15 cellular contexts compared by ENCODE assay signal in genomic region chr20:31846793-31847138, GRCh38. TPM values are rescaled to one million over a fixed set of nuclear protein-coding genes. Genes with fewer than 3 reads are reported as not detected.
DNase-seq lines count a peak whose midpoint lies in the region; ATAC-seq and TF ChIP-seq lines count a peak whose summit lies in the region.
"Had no signal": no experiment of that assay in that cellular context is flagged by ENCODE, and none has a peak within 500 bp of the region (broad histone marks: within the 10 kb centered on the region; RNA-seq: fewer than 3 reads in every experiment).

No MANE protein-coding gene starts in this region.

- H3K4me1 ChIP-seq in IMR-90 (ENCODE audit: control insufficient read depth, insufficient read depth, low read length) (peaks cover 13% of the 10 kb centered on the region), spleen (peaks cover 0 to 50% (median 16%) of the 10 kb centered on the region in 6 donors)

- no peak for ATAC-seq in IMR-90 (ENCODE audit: low read depth)

- peaks cover 47% of the 10 kb centered on the region for H3K27me3 ChIP-seq in IMR-90 (ENCODE audit: control insufficient read depth, insufficient read depth, low read length)
- H3K27me3 ChIP-seq in spleen (replicated peaks in 1 of 7), result peaks cover 0 to 33% (median 4%) of the 10 kb centered on the region in 7 donors
- H3K27me3 ChIP-seq: BLaER1 had no signal

- H3K27ac Mint-ChIP-seq in CD14-positive monocyte, result no peak overlapping the region

- no peak overlapping the region for H4K8ac ChIP-seq in IMR-90 (ENCODE audit: low read depth in 2 of 2, low read length in 2 of 2)

- H3K9me3 ChIP-seq in IMR-90 (ENCODE audit: control insufficient read depth, insufficient read depth, low read length) (no peaks in the 10 kb centered on the region), spleen (no peaks in the 10 kb centered on the region)
- H3K9me3 ChIP-seq: BLaER1 had no signal

- H2BK15ac ChIP-seq in IMR-90 (ENCODE audit: low read depth, low read length), result no peak overlapping the region

- no peak overlapping the region for H2AK5ac ChIP-seq in IMR-90 (ENCODE audit: low read depth, low read length)

- no peak overlapping the region for H3K56ac ChIP-seq in IMR-90 (ENCODE audit: extremely low read depth, insufficient read depth, low read length)

- H3K36me3 ChIP-seq in IMR-90 (ENCODE audit: control insufficient read depth, insufficient read depth, low read length), result no peaks in the 10 kb centered on the region
- no peaks in the 10 kb centered on the region for H3K36me3 ChIP-seq in spleen
- H3K36me3 ChIP-seq: BLaER1 had no signal

- no peak overlapping the region for H3K23ac ChIP-seq in IMR-90 (ENCODE audit: low read depth, low read length)

- WGBS in IMR-90 (ENCODE audit: extremely low coverage in 2 of 2, insufficient read length in 1 of 2), 2 experiments, result no CpG with 5 or more reads among the region's 3 CpGs
- 73 to 83% (median 76%) methylated on average over 3 of the region's 3 CpGs for WGBS in spleen, 5 donors

- H2BK120ac ChIP-seq in IMR-90 (ENCODE audit: low read depth, low read length), result no peak overlapping the region

- no peaks in the 10 kb centered on the region for H3K4me1 Mint-ChIP-seq in CD14-positive monocyte

- peaks cover 0 to 2% (median 0%) of the 10 kb centered on the region in 7 donors for H3K9me3 Mint-ChIP-seq in CD14-positive monocyte

- no peak overlapping the region for H3K9ac ChIP-seq in IMR-90 (ENCODE audit: low read depth, low read length)

- H3K9me1 ChIP-seq in IMR-90 (ENCODE audit: insufficient read depth, low read length), result peaks cover 5% of the 10 kb centered on the region; the same call in 1 of the 2 replicates

- H3K27me3 Mint-ChIP-seq in CD14-positive monocyte (ENCODE audit: low read depth in 3 of 3), result peaks cover 16 to 36% (median 22%) of the 10 kb centered on the region in 3 donors

- TF ChIP-seq RAD21 in IMR-90 (IDR thresholded peaks at IDR 0.05; ENCODE audit: low read length), result no peak

- H3K27ac ChIP-seq in IMR-90 (ENCODE audit: insufficient read depth, low read length) (no peak overlapping the region), VCaP (no peak overlapping the region), spleen (no peak overlapping the region)
- H3K27ac ChIP-seq: BLaER1 had no signal

- no TSS peak for BruUV-seq in IMR-90 (replicated peaks; lab: Mats Ljungman, UMichigan)

- H2AK9ac ChIP-seq in IMR-90 (replicated peaks; ENCODE audit: low read depth, low read length, poor library complexity), result peak overlapping the region; percentile 67

- no peaks in the 10 kb centered on the region for H3K36me3 Mint-ChIP-seq in CD14-positive monocyte

- H3K4me3 ChIP-seq in IMR-90 (ENCODE audit: insufficient read depth, low read depth, low read length), result no peak overlapping the region
- H3K4me3 ChIP-seq in spleen, result no peak overlapping the region
- H3K4me3 ChIP-seq: BLaER1 had no signal

- H3K18ac ChIP-seq in IMR-90 (ENCODE audit: low read depth, low read length), result no peak overlapping the region

- H2BK20ac ChIP-seq in IMR-90 (ENCODE audit: low read depth, low read length), result no peak overlapping the region

- no peak overlapping the region for H3K4ac ChIP-seq in IMR-90 (ENCODE audit: low read depth, low read length)

- in situ Hi-C loops in IMR-90 (cut with MboI; ENCODE audit: low sequenced_read_pairs), result loop anchor here (25.0 kb wide), 2 partner anchors 641 to 816 kb away; partner anchors contain the start of gene C20orf203

- H4K20me1 ChIP-seq in IMR-90 (ENCODE audit: insufficient read depth, low read length), result peaks cover 9% of the 10 kb centered on the region
- H4K20me1 ChIP-seq: BLaER1 had no signal

- no peak overlapping the region for H3K4me2 ChIP-seq in IMR-90 (ENCODE audit: low read depth, low read length)

- H3K4me3 Mint-ChIP-seq in CD14-positive monocyte, result no peak overlapping the region

- no peak overlapping the region for H2BK5ac ChIP-seq in IMR-90 (ENCODE audit: low read depth, low read length, poor library complexity, severe bottlenecking)

- CTCF ChIA-PET in IMR-90 (lab: Yijun Ruan, JAX), result interaction anchor here (0.8 to 1.6 kb wide), 8 partner anchors 9 to 179 kb away, joined by 3 to 7 read pairs (median 4); no protein-coding TSS in a partner anchor

- no peak for DNase-seq in CD14-positive monocyte (ENCODE audit: low spot score)
- no peak for DNase-seq in IMR-90
- DNase-seq in spleen, result no peak
- no peak for DNase-seq in AG08395 (ENCODE audit: low spot score)
- no peak for DNase-seq in NCI-H510A treated with DMSO at 0.1 percent for 48 hours (lab: John Stamatoyannopoulos, UW)
- DNase-seq in activated naive CD4-positive, alpha-beta T cell (lab: John Stamatoyannopoulos, UW), result no peak
- DNase-seq: DMS153, NCI-H1048, NCI-H2081 treated with DMSO at 0.1 percent for 48 hours, NCI-H524 treated with DMSO at 0.1 percent for 48 hours had no signal

- H3K14ac ChIP-seq in IMR-90 (replicated peaks; ENCODE audit: low read depth, low read length), result no peak overlapping the region

- peak overlapping the region; percentile 1 for H2AFZ ChIP-seq in IMR-90 (replicated peaks; ENCODE audit: low read length, poor library complexity)

- no peak overlapping the region for H4K5ac ChIP-seq in IMR-90 (ENCODE audit: low read depth, low read length)

- H3K79me1 ChIP-seq in IMR-90 (ENCODE audit: low read depth in 1 of 2, low read length in 2 of 2), result no peaks in the 10 kb centered on the region

- no peak overlapping the region for H4K91ac ChIP-seq in IMR-90 (ENCODE audit: insufficient read depth, low read depth, low read length)

- TF ChIP-seq POLR2A in IMR-90 (IDR thresholded peaks at IDR 0.05; ENCODE audit: low read depth, low read length), result no peak
- TF ChIP-seq POLR2A in spleen (IDR thresholded peaks at IDR 0.05), result no peak

- intact Hi-C loops in CD14-positive monocyte (cut with micrococcal nuclease), result loop anchor here in 1 of 2 donors (1.0 kb wide), 1 partner anchor 23 kb away; no protein-coding TSS in a partner anchor
- intact Hi-C loops in IMR-90 (cut with micrococcal nuclease), result loop anchor here (2.0 kb wide), 1 partner anchor 24 kb away; no protein-coding TSS in a partner anchor
- intact Hi-C loops in spleen (cut with DNase I; ENCODE audit: low total_unique reads), result no loop called here

- dilution Hi-C loops in IMR-90 (cut with HindIII; ENCODE audit: low sequenced_read_pairs, unreplicated experiment), result no loop called here

- peak; percentile 62 for TF ChIP-seq CTCF in CD14-positive monocyte (IDR thresholded peaks at IDR 0.05)
- TF ChIP-seq CTCF in IMR-90 (conservative IDR thresholded peaks at IDR 0.05; ENCODE audit: low read depth, low read length), result no peak
- peak; percentile 24 for TF ChIP-seq CTCF in VCaP (conservative IDR thresholded peaks at IDR 0.05)
- peak in 6 of 11 experiments; percentile 0 to 64 (median 38) for TF ChIP-seq CTCF in spleen (IDR thresholded peaks at IDR 0.05 in 8 of 11, conservative IDR thresholded peaks at IDR 0.05 in 3 of 11)

- POLR2A ChIA-PET in IMR-90 (lab: Charles Lee; ENCODE audit: unreplicated experiment), result no interaction called here

TF ChIP-seq in IMR-90, 13 proteins besides CTCF, POLR2A, EP300 and RAD21 (continues in another document):
- TF ChIP-seq NFE2L2 (IDR thresholded peaks at IDR 0.05; ENCODE audit: low read depth, low read length) (no peak), BHLHE40 (IDR thresholded peaks at IDR 0.05; ENCODE audit: low read depth, low read length) (no peak), FOS (IDR thresholded peaks at IDR 0.05; ENCODE audit: low read depth, low read length) (no peak), MAZ (IDR thresholded peaks at IDR 0.05; ENCODE audit: borderline replicate concordance, low read depth, low read length) (no peak), CEBPB (IDR thresholded peaks at IDR 0.05; ENCODE audit: low read depth, low read length) (no peak), CHD1 (IDR thresholded peaks at IDR 0.05; ENCODE audit: low read depth, low read length) (no peak), ELK1 (IDR thresholded peaks at IDR 0.05; ENCODE audit: borderline replicate concordance, low read depth, low read length) (no peak), RFX5 (IDR thresholded peaks at IDR 0.05; ENCODE audit: low read depth, low read length) (no peak), MXI1 (IDR thresholded peaks at IDR 0.05; ENCODE audit: borderline replicate concordance, low read depth, low read length) (no peak)

RNA-seq across cellular contexts. Expression of gene FOXS1, which starts 1.4 kb away (rescaled TPM):
- not detected for polyA plus RNA-seq in CD14-positive monocyte
- total RNA-seq in IMR-90 (2012; rRNA removed), result not detected in 2 replicates
- polyA plus RNA-seq in IMR-90 (2012; rRNA removed), result not detected in 2 replicates
- 0.02 TPM in 1 of 2 replicates, not detected in the other for polyA plus RNA-seq in IMR-90 (2012; cell fraction: cytosol; rRNA removed)
- polyA plus RNA-seq in IMR-90 (2012; cell fraction: nucleus; rRNA removed; ENCODE audit: low replicate concordance), result not detected in 2 replicates
- 1 to 10 TPM; 1.4 to 5.6 (median 1.9) TPM for total RNA-seq in spleen
- 1 to 10 TPM; 1.9 to 5.7 (median 2.8) TPM for polyA plus RNA-seq in spleen
- polyA plus RNA-seq: AG04450 had no signal

RNA-seq across cellular contexts. Expression of gene DUSP15, which starts 23.6 kb away (rescaled TPM):
- polyA plus RNA-seq in CD14-positive monocyte (not detected), IMR-90 (2012; rRNA removed) (not detected in 2 replicates), spleen (1 to 10 TPM; 2.5 to 6.7 (median 3.0) TPM)
- total RNA-seq in IMR-90 (2012; rRNA removed) (not detected in 2 replicates), spleen (1 to 10 TPM in 6 of 7 donors, under 1 TPM in 1; 0.69 to 7.3 (median 2.1) TPM)
- polyA plus RNA-seq in IMR-90 (2012; cell fraction: cytosol; rRNA removed), result not detected in 2 replicates
- not detected in 2 replicates for polyA plus RNA-seq in IMR-90 (2012; cell fraction: nucleus; rRNA removed; ENCODE audit: low replicate concordance)
- polyA plus RNA-seq: AG04450 had no signal

RNA-seq across cellular contexts. Expression of gene TTLL9, which starts 23.7 kb away (rescaled TPM):
- polyA plus RNA-seq in CD14-positive monocyte, result not detected
- total RNA-seq in IMR-90 (2012; rRNA removed), result not detected in 2 replicates
- not detected in 2 replicates for polyA plus RNA-seq in IMR-90 (2012; rRNA removed)
- not detected in 2 replicates for polyA plus RNA-seq in IMR-90 (2012; cell fraction: cytosol; rRNA removed)
- 0.05 TPM in 1 of 2 replicates, not detected in the other for polyA plus RNA-seq in IMR-90 (2012; cell fraction: nucleus; rRNA removed; ENCODE audit: low replicate concordance)
- under 1 TPM; 0.23 to 0.79 (median 0.37) TPM for total RNA-seq in spleen
- polyA plus RNA-seq in spleen, result under 1 TPM; 0.22 to 0.33 (median 0.30) TPM
- total RNA-seq: M059J, Right ventricle myocardium superior had no signal
- polyA plus RNA-seq: AG04450 had no signal

RNA-seq across cellular contexts. Expression of gene MYLK2, which starts 27.6 kb away (rescaled TPM):
- polyA plus RNA-seq in CD14-positive monocyte, result not detected
- 0.18 and 0.28 TPM in 2 replicates for total RNA-seq in IMR-90 (2012; rRNA removed)
- polyA plus RNA-seq in IMR-90 (2012; rRNA removed), result 0.19 and 0.27 TPM in 2 replicates
- polyA plus RNA-seq in IMR-90 (2012; cell fraction: cytosol; rRNA removed), result 0.05 and 0.06 TPM in 2 replicates
- 0.58 and 1.3 TPM in 2 replicates for polyA plus RNA-seq in IMR-90 (2012; cell fraction: nucleus; rRNA removed; ENCODE audit: low replicate concordance)
- total RNA-seq in spleen, result 1 to 10 TPM in 6 of 7 donors, under 1 TPM in 1; 0.97 to 3.4 (median 2.2) TPM
- 1 to 10 TPM; 1.7 to 1.9 (median 1.8) TPM for polyA plus RNA-seq in spleen
- polyA plus RNA-seq: AG04450 had no signal
